In the genomic region with DNA sequence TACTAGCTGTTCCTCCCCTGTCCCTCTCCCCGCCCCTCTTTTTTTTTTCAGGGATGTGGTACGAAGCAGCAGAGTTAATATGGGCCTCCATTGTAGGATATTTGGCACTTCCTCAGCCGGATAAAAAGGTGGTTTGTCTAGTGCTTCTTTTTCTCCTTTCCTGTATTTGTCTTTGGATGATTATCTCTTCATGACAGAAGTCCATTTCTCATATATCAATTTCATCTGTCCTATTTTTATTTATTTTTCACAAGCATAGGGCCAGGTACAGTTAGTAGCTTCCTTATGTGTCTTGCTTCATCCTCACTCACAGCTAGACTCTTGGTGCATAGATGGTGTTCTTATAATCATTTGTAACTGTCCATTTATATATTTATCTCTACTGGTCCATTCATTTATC, we compare ENCODE assay signal across 32 cellular contexts.
"Had no signal": no experiment of that assay in that cellular context is flagged by ENCODE, and none has a peak within 500 bp of the region (broad histone marks: within the 10 kb centered on the region; RNA-seq: fewer than 3 reads in every experiment).

No MANE protein-coding gene starts in this region.

- H3K27ac ChIP-seq: adrenal gland, ascending aorta, body of pancreas, brain microvascular endothelial cell, breast epithelium, cardiac muscle cell had no signal

- H3K36me3 ChIP-seq: adrenal gland, brain microvascular endothelial cell, breast epithelium, cardiac muscle cell had no signal

- DNase-seq: activated effector memory CD4-positive, alpha-beta T cell treated with anti-CD3 and anti-CD28 coated beads, Interleukin-2, amount 50 U/mL, for 16 hours; activated effector memory CD4-positive, alpha-beta T cell treated with Interleukin-2 at 50 U/mL for 16 hours; activated gamma-delta T cell; activated gamma-delta T cell treated with Interleukin-2 at 50 U/mL for 16 hours; activated naive CD4-positive, alpha-beta T cell; activated naive CD4-positive, alpha-beta T cell treated with anti-CD3 and anti-CD28 coated beads for 36 hours; activated naive CD4-positive, alpha-beta T cell treated with anti-CD3 and anti-CD28 coated beads, Interleukin-2, amount 10 ng/mL, durations not matched to agents 7 days and 5 days; activated naive CD4-positive, alpha-beta T cell treated with anti-CD3 and anti-CD28 coated beads, Interleukin-2, amount 50 U/mL, for 16 hours; activated naive CD4-positive, alpha-beta T cell treated with Interleukin-2 at 50 U/mL for 16 hours; activated naive CD8-positive, alpha-beta T cell treated with anti-CD3 and anti-CD28 coated beads for 36 hours; activated naive CD8-positive, alpha-beta T cell treated with anti-CD3 and anti-CD28 coated beads, Interleukin-2, amount 10 ng/mL, durations not matched to agents 7 days and 5 days; activated naive CD8-positive, alpha-beta T cell treated with anti-CD3 and anti-CD28 coated beads, Interleukin-2, amount 50 U/mL, for 24 hours; activated T-cell treated with anti-CD3 and anti-CD28 coated beads, Interleukin-2, amount 50 U/mL, for 1 hour; activated T-cell treated with anti-CD3 and anti-CD28 coated beads, Interleukin-2, amount 50 U/mL, for 24 hours; activated T-cell treated with anti-CD3 and anti-CD28 coated beads, Interleukin-2, amount 50 U/mL, for 4 hours; activated T-cell treated with anti-CD3 and anti-CD28 coated beads, Interleukin-2, amount 50 U/mL, for 48 hours; activated T-cell treated with anti-CD3 and anti-CD28 coated beads, Interleukin-2, amount 50 U/mL, for 72 hours; adrenal gland; amniotic stem cell; amygdala; anterior cingulate cortex; aorta; body of pancreas; brain microvascular endothelial cell; caudate nucleus; central memory CD4-positive, alpha-beta T cell; cerebellar nuclear complex had no signal

- H3K4me1 ChIP-seq: adrenal gland, ascending aorta, body of pancreas, breast epithelium had no signal

- ATAC-seq: activated naive CD4-positive, alpha-beta T cell treated with anti-CD3 and anti-CD28 coated beads, Interleukin-2, amount 50 U/mL, for 72 hours; activated naive CD8-positive, alpha-beta T cell treated with anti-CD3 and anti-CD28 coated beads, Interleukin-2, amount 50 U/mL, for 24 hours; activated T-cell treated with anti-CD3 and anti-CD28 coated beads, Interleukin-2, amount 50 U/mL, for 4 hours; activated T-cell treated with anti-CD3 and anti-CD28 coated beads, Interleukin-2, amount 50 U/mL, for 72 hours; activated T-helper 17 cell treated with anti-CD3 and anti-CD28 coated beads, Interleukin-2, amount 50 U/mL, for 72 hours; body of pancreas had no signal

- H3K27me3 ChIP-seq: adrenal gland, ascending aorta, body of pancreas, brain microvascular endothelial cell, breast epithelium, cardiac muscle cell had no signal

- H3K4me3 ChIP-seq: adrenal gland, ascending aorta, body of pancreas, breast epithelium, cardiac muscle cell had no signal

- H3K9me3 ChIP-seq: adrenal gland, ascending aorta, body of pancreas, breast epithelium had no signal
